22 cellular contexts compared by ENCODE assay signal in the genomic region with DNA sequence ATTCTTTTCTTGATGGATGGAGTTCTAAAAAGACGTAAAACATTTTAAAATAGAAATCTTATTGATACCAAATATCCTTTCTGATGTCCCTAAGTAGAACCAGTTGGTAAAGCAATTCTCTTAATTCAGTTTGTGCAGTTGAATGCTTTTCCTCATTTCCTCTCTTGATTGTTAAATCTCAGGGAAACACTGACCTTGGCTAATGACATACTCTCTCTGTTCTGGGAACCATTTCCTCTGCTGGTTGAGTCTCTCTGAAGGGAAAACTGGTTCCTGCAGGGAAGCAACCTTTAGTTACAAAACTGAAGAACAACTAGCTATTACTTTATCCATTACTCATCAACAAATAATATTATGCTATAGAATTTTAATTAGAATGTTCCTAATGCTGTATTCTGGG. TPM values are rescaled to one million over a fixed set of nuclear protein-coding genes. Genes with fewer than 3 reads are reported as not detected.
DNase-seq lines count a peak whose midpoint lies in the region; ATAC-seq, FAIRE-seq and TF ChIP-seq lines count a peak whose summit lies in the region.
"Had no signal": no experiment of that assay in that cellular context is flagged by ENCODE, and none has a peak within 500 bp of the region (broad histone marks: within the 10 kb centered on the region; RNA-seq: fewer than 3 reads in every experiment).

No MANE protein-coding gene starts in this region.

- H3K4me1 ChIP-seq in spleen: peaks cover 0 to 27% (median 20%) of the 10 kb centered on the region in 6 donors

- no peak overlapping the region for H3K4me3 Mint-ChIP-seq in HFFc6
- H3K4me3 Mint-ChIP-seq: B cell; CD4-positive, alpha-beta memory T cell; CD8-positive, alpha-beta memory T cell had no signal

- H3K36me3 ChIP-seq in spleen: no peaks in the 10 kb centered on the region

- 66 to 82% (median 74%) methylated on average over 1 of the region's 1 CpG for WGBS in spleen, 5 donors

- DNase-seq in D721Med (ENCODE audit: insufficient read length, low spot score): no peak
- DNase-seq in dermis blood vessel endothelial cell: peak; percentile 15
- DNase-seq in spleen: no peak
- no peak for DNase-seq in NAMALWA (ENCODE audit: low spot score)
- DNase-seq in HFFc6: no peak
- DNase-seq: 8988T; ACHN; C1 segment of cervical spinal cord; CD4-positive, alpha-beta memory T cell; CD4-positive, CD25-positive, alpha-beta regulatory T cell; CD8-positive, alpha-beta memory T cell; COR-L47; DMS79 treated with DMSO at 0.1 percent for 48 hours; GF-D8 had no signal

- intact Hi-C loops in spleen (cut with DNase I; ENCODE audit: low total_unique reads): no loop called here

- no peaks in the 10 kb centered on the region; the same call in none of the 2 replicates for H3K27me3 Mint-ChIP-seq in HFFc6 (ENCODE audit: insufficient read depth)

- H3K4me3 ChIP-seq in spleen: no peak overlapping the region

- no peaks in the 10 kb centered on the region for H3K36me3 Mint-ChIP-seq in HFFc6 (ENCODE audit: low read depth)
- H3K36me3 Mint-ChIP-seq: CD4-positive, alpha-beta memory T cell; CD4-positive, CD25-positive, alpha-beta regulatory T cell; CD8-positive, alpha-beta memory T cell had no signal

- TF ChIP-seq POLR2A in spleen (IDR thresholded peaks at IDR 0.05): no peak

- peak; percentile 89 for FAIRE-seq in D721Med (lab: Jason Lieb, UNC)
- FAIRE-seq: A204.1, G401.6, GM12891, GM19239 had no signal

- ATAC-seq in GM19455 (IDR thresholded peaks at IDR 0.05; ENCODE audit: unreplicated experiment): no peak

- H3K9me3 Mint-ChIP-seq in HFFc6: no peaks in the 10 kb centered on the region
- H3K9me3 Mint-ChIP-seq: CD14-positive monocyte; CD4-positive, CD25-positive, alpha-beta regulatory T cell had no signal

- no peak overlapping the region for H3K27ac Mint-ChIP-seq in HFFc6
- H3K27ac Mint-ChIP-seq: B cell; CD14-positive monocyte; CD4-positive, alpha-beta memory T cell; CD4-positive, CD25-positive, alpha-beta regulatory T cell; CD8-positive, alpha-beta memory T cell had no signal

- TF ChIP-seq CTCF in D721Med (IDR thresholded peaks at IDR 0.05; ENCODE audit: insufficient read depth, missing control alignments) (no peak), spleen (IDR thresholded peaks at IDR 0.05 in 8 of 11, conservative IDR thresholded peaks at IDR 0.05 in 3 of 11) (no peak), HFFc6 (IDR thresholded peaks at IDR 0.05) (no peak)

- H3K27ac ChIP-seq in spleen: peak overlapping the region in 5 of 8 donors; percentile 33 to 62 (median 46)

- no peaks in the 10 kb centered on the region for H3K4me1 Mint-ChIP-seq in HFFc6 (ENCODE audit: low read depth)
- H3K4me1 Mint-ChIP-seq: CD4-positive, alpha-beta memory T cell; CD4-positive, CD25-positive, alpha-beta regulatory T cell; CD8-positive, alpha-beta memory T cell had no signal

- no peaks in the 10 kb centered on the region for H3K27me3 ChIP-seq in spleen (replicated peaks in 1 of 7)

- no peaks in the 10 kb centered on the region for H3K9me3 ChIP-seq in spleen

RNA-seq across cellular contexts. Expression of a gene that starts 36.7 kb away (rescaled TPM):
- total RNA-seq in dermis blood vessel endothelial cell (18.0 and 20.8 TPM in 2 replicates), spleen (10 to 100 TPM; 12.4 to 36.1 (median 17.5) TPM)
- 10 to 100 TPM in 2 of 3 donors, 1 to 10 TPM in 1; 6.9 to 13.7 (median 12.7) TPM for polyA plus RNA-seq in spleen
- 10 to 100 TPM in 5 of 6 experiments, 1 to 10 TPM in 1; 9.9 to 14.3 (median 11.3) TPM for total RNA-seq in HFFc6 (2021; fragmentation: NEBNext Ultra II Directional; extraction: Animal tissue kit (Norgen Biotek cat#: 25700))
- total RNA-seq: A673; CD8-positive, alpha-beta memory T cell had no signal
- polyA plus RNA-seq: CD4-positive, alpha-beta memory T cell; CD4-positive, CD25-positive, alpha-beta regulatory T cell; CD8-positive, alpha-beta memory T cell had no signal
